8 cellular contexts compared by ENCODE assay signal in genomic region chr2:72150157-72150960, GRCh38. TPM values are rescaled to one million over a fixed set of nuclear protein-coding genes. Genes with fewer than 3 reads are reported as not detected.
DNase-seq lines count a peak whose midpoint lies in the region; ATAC-seq lines count a peak whose summit lies in the region.

No MANE protein-coding gene starts in this region.

- peaks cover 64% of the 10 kb centered on the region for H3K27me3 Mint-ChIP-seq in activated CD4-positive, alpha-beta memory T cell treated with anti-CD3 and anti-CD28 coated beads for 36 hours

- H3K4me1 Mint-ChIP-seq in activated CD4-positive, alpha-beta memory T cell treated with anti-CD3 and anti-CD28 coated beads for 36 hours (ENCODE audit: low read depth): peaks cover 35% of the 10 kb centered on the region

- ATAC-seq in GM19035 (IDR thresholded peaks at IDR 0.05; ENCODE audit: unreplicated experiment) (peak; percentile 87), HG03521 (IDR thresholded peaks at IDR 0.05; ENCODE audit: unreplicated experiment) (peak; percentile 68)

- H3K4me3 Mint-ChIP-seq in activated CD4-positive, alpha-beta memory T cell treated with anti-CD3 and anti-CD28 coated beads for 36 hours: peak overlapping the region; percentile 62

- H3K9me3 Mint-ChIP-seq in activated CD4-positive, alpha-beta memory T cell treated with anti-CD3 and anti-CD28 coated beads for 36 hours: no peaks in the 10 kb centered on the region

- H3K27ac Mint-ChIP-seq in activated CD4-positive, alpha-beta memory T cell treated with anti-CD3 and anti-CD28 coated beads for 36 hours: no peak overlapping the region

- peak; percentile 87 for DNase-seq in AG20443 (ENCODE audit: low spot score)
- peak; percentile 65 for DNase-seq in NCI-H748 treated with DMSO at 0.1 percent for 48 hours (lab: John Stamatoyannopoulos, UW)
- DNase-seq in activated CD4-positive, alpha-beta memory T cell treated with anti-CD3 and anti-CD28 coated beads for 36 hours: peak; percentile 75
- peak; percentile 29 for DNase-seq in effector CD8-positive, alpha-beta T cell (lab: John Stamatoyannopoulos, UW)
- DNase-seq in medulla oblongata (ENCODE audit: extremely low spot score): peak; percentile 92
- peak; percentile 43 for DNase-seq in stimulated activated CD8-positive, alpha-beta memory T cell treated with anti-CD3 and anti-CD28 coated beads, Interleukin-12 subunit alpha, Interleukin-12 subunit beta, amount 100 ng/mL, for 1 hour (ENCODE audit: low read depth)

- peaks cover 1% of the 10 kb centered on the region for H3K36me3 Mint-ChIP-seq in activated CD4-positive, alpha-beta memory T cell treated with anti-CD3 and anti-CD28 coated beads for 36 hours

- intact Hi-C loops in activated CD4-positive, alpha-beta memory T cell treated with anti-CD3 and anti-CD28 coated beads for 36 hours (cut with micrococcal nuclease): loop anchor here (1.0 to 2.0 kb wide), 4 partner anchors 226 to 620 kb away; no protein-coding TSS in a partner anchor

- CTCF ChIA-PET in activated CD4-positive, alpha-beta memory T cell treated with anti-CD3 and anti-CD28 coated beads for 36 hours (lab: Charles Lee): interaction anchor here (0.6 to 3.7 kb wide), 23 partner anchors 9 to 767 kb away, joined by 3 to 68 read pairs (median 4); partner anchors contain the start of gene EMX1

- POLR2A ChIA-PET in activated CD4-positive, alpha-beta memory T cell treated with anti-CD3 and anti-CD28 coated beads for 36 hours (lab: Charles Lee): no interaction called here

RNA-seq across cellular contexts. Expression of gene CYP26B1, which starts 2.7 kb away (rescaled TPM):
- not detected for total RNA-seq in activated CD4-positive, alpha-beta memory T cell treated with anti-CD3 and anti-CD28 coated beads for 36 hours

Comparison
In these comparisons a context has a peak if more than half of its experiments do, and no peak if none do; other contexts are left out.
1. Peak in every context shown above with its lines: DNase-seq and ATAC-seq.
2. DNase-seq: peak in every context shown above with its lines; median percentile 92 in medulla oblongata; 87 in AG20443; 75 in activated CD4-positive, alpha-beta memory T cell treated with anti-CD3 and anti-CD28 coated beads for 36 hours; 65 in NCI-H748 treated with DMSO at 0.1 percent for 48 hours; 43 in stimulated activated CD8-positive, alpha-beta memory T cell treated with anti-CD3 and anti-CD28 coated beads, Interleukin-12 subunit alpha, Interleukin-12 subunit beta, amount 100 ng/mL, for 1 hour; 29 in effector CD8-positive, alpha-beta T cell.